In the genomic region with DNA sequence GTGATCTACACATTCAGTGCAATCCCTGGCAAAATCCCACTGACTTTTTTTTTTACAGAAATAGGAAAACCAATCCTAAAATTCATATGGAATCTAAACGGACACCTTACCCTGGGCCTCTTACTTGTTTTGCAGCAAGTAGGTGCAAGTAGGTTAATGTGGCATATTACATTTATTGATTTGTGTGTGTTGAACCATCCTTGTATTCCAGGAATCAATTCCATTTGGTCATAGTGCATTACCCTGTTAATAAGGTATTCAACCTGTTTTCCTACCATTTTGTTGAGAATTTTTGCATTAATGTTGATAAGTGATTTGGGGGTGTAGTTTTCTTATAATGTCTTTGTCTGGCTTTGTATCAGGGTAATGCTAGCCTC, we compare ENCODE assay signal across 2 cellular contexts.
TF ChIP-seq lines count a peak whose summit lies in the region.

No MANE protein-coding gene starts in this region.

TF ChIP-seq in SK-N-SH, 30 proteins besides CTCF, POLR2A, EP300 and RAD21 (continued from another document):
- TF ChIP-seq, protein P1, sequence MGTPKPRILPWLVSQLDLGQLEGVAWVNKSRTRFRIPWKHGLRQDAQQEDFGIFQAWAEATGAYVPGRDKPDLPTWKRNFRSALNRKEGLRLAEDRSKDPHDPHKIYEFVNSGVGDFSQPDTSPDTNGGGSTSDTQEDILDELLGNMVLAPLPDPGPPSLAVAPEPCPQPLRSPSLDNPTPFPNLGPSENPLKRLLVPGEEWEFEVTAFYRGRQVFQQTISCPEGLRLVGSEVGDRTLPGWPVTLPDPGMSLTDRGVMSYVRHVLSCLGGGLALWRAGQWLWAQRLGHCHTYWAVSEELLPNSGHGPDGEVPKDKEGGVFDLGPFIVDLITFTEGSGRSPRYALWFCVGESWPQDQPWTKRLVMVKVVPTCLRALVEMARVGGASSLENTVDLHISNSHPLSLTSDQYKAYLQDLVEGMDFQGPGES (IDR thresholded peaks at IDR 0.05; ENCODE audit: low read depth, low read length) = no peak
- TF ChIP-seq SIN3A (IDR thresholded peaks at IDR 0.05; ENCODE audit: borderline replicate concordance, low read depth, low read length) = no peak
- TF ChIP-seq POLR2AphosphoS5 (IDR thresholded peaks at IDR 0.05; ENCODE audit: low read depth, low read length) = no peak
- no peak for TF ChIP-seq EZH2phosphoT487 (IDR thresholded peaks at IDR 0.05; ENCODE audit: borderline replicate concordance, low read depth)
- TF ChIP-seq TEAD4 (IDR thresholded peaks at IDR 0.05; ENCODE audit: borderline replicate concordance, insufficient read depth) = no peak
- TF ChIP-seq GABPA (IDR thresholded peaks at IDR 0.05; ENCODE audit: low read depth) = no peak
- no peak for TF ChIP-seq RCOR1 (IDR thresholded peaks at IDR 0.05; ENCODE audit: low read length)
- TF ChIP-seq, protein P2, sequence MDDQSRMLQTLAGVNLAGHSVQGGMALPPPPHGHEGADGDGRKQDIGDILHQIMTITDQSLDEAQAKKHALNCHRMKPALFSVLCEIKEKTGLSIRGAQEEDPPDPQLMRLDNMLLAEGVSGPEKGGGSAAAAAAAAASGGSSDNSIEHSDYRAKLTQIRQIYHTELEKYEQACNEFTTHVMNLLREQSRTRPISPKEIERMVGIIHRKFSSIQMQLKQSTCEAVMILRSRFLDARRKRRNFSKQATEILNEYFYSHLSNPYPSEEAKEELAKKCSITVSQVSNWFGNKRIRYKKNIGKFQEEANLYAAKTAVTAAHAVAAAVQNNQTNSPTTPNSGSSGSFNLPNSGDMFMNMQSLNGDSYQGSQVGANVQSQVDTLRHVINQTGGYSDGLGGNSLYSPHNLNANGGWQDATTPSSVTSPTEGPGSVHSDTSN (IDR thresholded peaks at IDR 0.05) = no peak
- TF ChIP-seq, protein P3, sequence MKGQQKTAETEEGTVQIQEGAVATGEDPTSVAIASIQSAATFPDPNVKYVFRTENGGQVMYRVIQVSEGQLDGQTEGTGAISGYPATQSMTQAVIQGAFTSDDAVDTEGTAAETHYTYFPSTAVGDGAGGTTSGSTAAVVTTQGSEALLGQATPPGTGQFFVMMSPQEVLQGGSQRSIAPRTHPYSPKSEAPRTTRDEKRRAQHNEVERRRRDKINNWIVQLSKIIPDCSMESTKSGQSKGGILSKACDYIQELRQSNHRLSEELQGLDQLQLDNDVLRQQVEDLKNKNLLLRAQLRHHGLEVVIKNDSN (IDR thresholded peaks at IDR 0.05; ENCODE audit: borderline replicate concordance, low read depth) = no peak
- no peak for TF ChIP-seq TAF1 (IDR thresholded peaks at IDR 0.05; ENCODE audit: borderline replicate concordance, low read depth, low read length)

TF ChIP-seq in SK-N-SH treated with all-trans-retinoic acid at 6 μM for 48 hours, 23 proteins besides CTCF, POLR2A, EP300 and RAD21 (continued from another document):
- TF ChIP-seq, protein P4, sequence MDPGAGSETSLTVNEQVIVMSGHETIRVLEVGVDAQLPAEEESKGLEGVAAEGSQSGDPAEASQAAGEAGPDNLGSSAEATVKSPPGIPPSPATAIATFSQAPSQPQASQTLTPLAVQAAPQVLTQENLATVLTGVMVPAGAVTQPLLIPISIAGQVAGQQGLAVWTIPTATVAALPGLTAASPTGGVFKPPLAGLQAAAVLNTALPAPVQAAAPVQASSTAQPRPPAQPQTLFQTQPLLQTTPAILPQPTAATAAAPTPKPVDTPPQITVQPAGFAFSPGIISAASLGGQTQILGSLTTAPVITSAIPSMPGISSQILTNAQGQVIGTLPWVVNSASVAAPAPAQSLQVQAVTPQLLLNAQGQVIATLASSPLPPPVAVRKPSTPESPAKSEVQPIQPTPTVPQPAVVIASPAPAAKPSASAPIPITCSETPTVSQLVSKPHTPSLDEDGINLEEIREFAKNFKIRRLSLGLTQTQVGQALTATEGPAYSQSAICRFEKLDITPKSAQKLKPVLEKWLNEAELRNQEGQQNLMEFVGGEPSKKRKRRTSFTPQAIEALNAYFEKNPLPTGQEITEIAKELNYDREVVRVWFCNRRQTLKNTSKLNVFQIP (CRISPR knock-in tag; IDR thresholded peaks at IDR 0.05; ENCODE audit: borderline replicate concordance, low read depth) = no peak
- TF ChIP-seq ZFP30 (CRISPR knock-in tag; IDR thresholded peaks at IDR 0.05) = no peak
- TF ChIP-seq TSHZ2 (CRISPR knock-in tag; IDR thresholded peaks at IDR 0.05) = no peak
- TF ChIP-seq ZNF565 (CRISPR knock-in tag; conservative IDR thresholded peaks at IDR 0.05; ENCODE audit: low read depth) = no peak
- TF ChIP-seq, protein P5, sequence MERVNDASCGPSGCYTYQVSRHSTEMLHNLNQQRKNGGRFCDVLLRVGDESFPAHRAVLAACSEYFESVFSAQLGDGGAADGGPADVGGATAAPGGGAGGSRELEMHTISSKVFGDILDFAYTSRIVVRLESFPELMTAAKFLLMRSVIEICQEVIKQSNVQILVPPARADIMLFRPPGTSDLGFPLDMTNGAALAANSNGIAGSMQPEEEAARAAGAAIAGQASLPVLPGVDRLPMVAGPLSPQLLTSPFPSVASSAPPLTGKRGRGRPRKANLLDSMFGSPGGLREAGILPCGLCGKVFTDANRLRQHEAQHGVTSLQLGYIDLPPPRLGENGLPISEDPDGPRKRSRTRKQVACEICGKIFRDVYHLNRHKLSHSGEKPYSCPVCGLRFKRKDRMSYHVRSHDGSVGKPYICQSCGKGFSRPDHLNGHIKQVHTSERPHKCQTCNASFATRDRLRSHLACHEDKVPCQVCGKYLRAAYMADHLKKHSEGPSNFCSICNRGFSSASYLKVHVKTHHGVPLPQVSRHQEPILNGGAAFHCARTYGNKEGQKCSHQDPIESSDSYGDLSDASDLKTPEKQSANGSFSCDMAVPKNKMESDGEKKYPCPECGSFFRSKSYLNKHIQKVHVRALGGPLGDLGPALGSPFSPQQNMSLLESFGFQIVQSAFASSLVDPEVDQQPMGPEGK (CRISPR knock-in tag; IDR thresholded peaks at IDR 0.05; ENCODE audit: borderline replicate concordance) = no peak
- TF ChIP-seq SNAI2 (CRISPR knock-in tag; IDR thresholded peaks at IDR 0.05) = no peak
- no peak for TF ChIP-seq TOX (CRISPR knock-in tag; IDR thresholded peaks at IDR 0.05; ENCODE audit: borderline replicate concordance)
- no peak for TF ChIP-seq ESRRG (CRISPR knock-in tag; IDR thresholded peaks at IDR 0.05)
TF ChIP-seq in SK-N-SH treated with all-trans-retinoic acid at 6 μM for 48 hours: peak in this region for 0.
